1 cellular context compared by ENCODE assay signal in the genomic region with DNA sequence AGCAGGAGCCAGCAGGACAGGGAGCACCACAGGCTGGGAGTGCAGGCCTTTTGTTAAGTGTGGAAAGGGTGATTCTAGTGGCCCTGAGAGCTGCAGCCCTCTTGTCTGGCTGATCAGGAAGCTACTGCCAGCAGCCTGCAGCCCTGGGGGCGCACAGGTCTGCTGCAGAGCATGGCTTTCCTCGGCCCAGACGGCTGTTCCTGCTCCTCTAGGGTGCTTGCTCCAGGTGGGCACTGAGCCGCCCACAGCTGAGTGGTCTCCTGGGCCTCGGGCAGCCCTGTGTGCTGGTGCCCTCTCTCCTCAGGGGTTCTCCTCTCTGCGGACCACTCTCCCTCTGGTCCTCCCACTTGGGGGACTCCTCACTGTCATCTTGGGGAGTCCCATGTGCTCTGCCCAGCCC.
TF ChIP-seq lines count a peak whose summit lies in the region.

No MANE protein-coding gene starts in this region.

TF ChIP-seq in WTC11, 78 proteins besides CTCF, POLR2A, EP300 and RAD21 (continued from another document):
- TF ChIP-seq STAT6 (CRISPR knock-in tag; conservative IDR thresholded peaks at IDR 0.05; ENCODE audit: low read depth) (no peak), ZBTB21 (CRISPR knock-in tag; IDR thresholded peaks at IDR 0.05; ENCODE audit: borderline replicate concordance) (no peak), RELA (CRISPR knock-in tag; IDR thresholded peaks at IDR 0.05; ENCODE audit: borderline replicate concordance) (no peak), PREB (CRISPR knock-in tag; IDR thresholded peaks at IDR 0.05; ENCODE audit: borderline replicate concordance) (no peak), IRF1 (CRISPR knock-in tag; IDR thresholded peaks at IDR 0.05) (no peak)
- TF ChIP-seq, protein P1, sequence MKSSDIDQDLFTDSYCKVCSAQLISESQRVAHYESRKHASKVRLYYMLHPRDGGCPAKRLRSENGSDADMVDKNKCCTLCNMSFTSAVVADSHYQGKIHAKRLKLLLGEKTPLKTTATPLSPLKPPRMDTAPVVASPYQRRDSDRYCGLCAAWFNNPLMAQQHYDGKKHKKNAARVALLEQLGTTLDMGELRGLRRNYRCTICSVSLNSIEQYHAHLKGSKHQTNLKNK (CRISPR knock-in tag; IDR thresholded peaks at IDR 0.05), result no peak
- TF ChIP-seq, protein P2, sequence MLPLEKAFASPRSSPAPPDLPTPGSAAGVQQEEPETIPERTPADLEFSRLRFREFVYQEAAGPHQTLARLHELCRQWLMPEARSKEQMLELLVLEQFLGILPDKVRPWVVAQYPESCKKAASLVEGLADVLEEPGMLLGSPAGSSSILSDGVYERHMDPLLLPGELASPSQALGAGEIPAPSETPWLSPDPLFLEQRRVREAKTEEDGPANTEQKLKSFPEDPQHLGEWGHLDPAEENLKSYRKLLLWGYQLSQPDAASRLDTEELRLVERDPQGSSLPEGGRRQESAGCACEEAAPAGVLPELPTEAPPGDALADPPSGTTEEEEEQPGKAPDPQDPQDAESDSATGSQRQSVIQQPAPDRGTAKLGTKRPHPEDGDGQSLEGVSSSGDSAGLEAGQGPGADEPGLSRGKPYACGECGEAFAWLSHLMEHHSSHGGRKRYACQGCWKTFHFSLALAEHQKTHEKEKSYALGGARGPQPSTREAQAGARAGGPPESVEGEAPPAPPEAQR (CRISPR knock-in tag; IDR thresholded peaks at IDR 0.05), result no peak
- TF ChIP-seq, protein P3, sequence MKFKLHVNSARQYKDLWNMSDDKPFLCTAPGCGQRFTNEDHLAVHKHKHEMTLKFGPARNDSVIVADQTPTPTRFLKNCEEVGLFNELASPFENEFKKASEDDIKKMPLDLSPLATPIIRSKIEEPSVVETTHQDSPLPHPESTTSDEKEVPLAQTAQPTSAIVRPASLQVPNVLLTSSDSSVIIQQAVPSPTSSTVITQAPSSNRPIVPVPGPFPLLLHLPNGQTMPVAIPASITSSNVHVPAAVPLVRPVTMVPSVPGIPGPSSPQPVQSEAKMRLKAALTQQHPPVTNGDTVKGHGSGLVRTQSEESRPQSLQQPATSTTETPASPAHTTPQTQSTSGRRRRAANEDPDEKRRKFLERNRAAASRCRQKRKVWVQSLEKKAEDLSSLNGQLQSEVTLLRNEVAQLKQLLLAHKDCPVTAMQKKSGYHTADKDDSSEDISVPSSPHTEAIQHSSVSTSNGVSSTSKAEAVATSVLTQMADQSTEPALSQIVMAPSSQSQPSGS (CRISPR knock-in tag; IDR thresholded peaks at IDR 0.05; ENCODE audit: borderline replicate concordance, low read depth), result no peak
